In the genomic region with DNA sequence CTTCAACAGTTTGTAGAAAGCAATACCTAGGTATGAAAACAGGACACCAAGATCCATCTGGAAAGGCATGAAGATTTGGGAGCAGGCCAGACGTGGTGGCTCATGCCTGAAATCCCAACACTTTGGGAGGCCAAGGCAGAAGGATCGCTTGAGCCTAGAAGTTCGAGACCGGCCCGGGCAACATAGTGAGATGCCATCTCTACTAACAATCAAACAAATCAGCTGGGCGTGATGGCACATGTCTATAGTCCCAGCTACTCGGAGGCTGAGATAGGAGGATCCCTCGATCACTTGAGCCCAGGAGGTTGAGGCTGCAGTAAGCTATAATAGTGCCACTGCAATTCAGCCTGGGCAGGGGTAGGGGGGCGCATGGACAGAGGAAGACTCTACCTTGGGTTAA, we compare ENCODE assay signal across 18 cellular contexts. TPM values are rescaled to one million over a fixed set of nuclear protein-coding genes. Genes with fewer than 3 reads are reported as not detected.
DNase-seq lines count a peak whose midpoint lies in the region; ATAC-seq, FAIRE-seq and TF ChIP-seq lines count a peak whose summit lies in the region.
"Had no signal": no experiment of that assay in that cellular context is flagged by ENCODE, and none has a peak within 500 bp of the region (broad histone marks: within the 10 kb centered on the region; RNA-seq: fewer than 3 reads in every experiment).

No MANE protein-coding gene starts in this region.

- no peaks in the 10 kb centered on the region for H3K9me3 Mint-ChIP-seq in stimulated activated naive CD8-positive, alpha-beta T cell treated with anti-CD3 and anti-CD28 coated beads, Interleukin-15, Interleukin-2, amounts not matched to agents 100 ng/mL and 50 ng/mL, for 24 hours
- H3K9me3 Mint-ChIP-seq in stimulated activated naive CD8-positive, alpha-beta T cell treated with anti-CD3 and anti-CD28 coated beads, Interleukin-15, amount 100 ng/mL, for 72 hours = no peaks in the 10 kb centered on the region
- no peaks in the 10 kb centered on the region for H3K9me3 Mint-ChIP-seq in activated CD4-positive, alpha-beta memory T cell treated with anti-CD3 and anti-CD28 coated beads, Interleukin-2, amount 10 ng/mL, durations not matched to agents 7 days and 5 days

- peaks cover 8 to 19% of the 10 kb centered on the region in 2 donors for H3K4me1 ChIP-seq in kidney (ENCODE audit: control insufficient read depth in 1 of 2, insufficient read depth in 1 of 2, low read depth in 1 of 2, low read length in 2 of 2)

- intact Hi-C loops in kidney (cut with DNase I) = no loop called here

- POLR2A ChIA-PET in activated CD4-positive, alpha-beta memory T cell treated with anti-CD3 and anti-CD28 coated beads, Interleukin-2, amount 10 ng/mL, durations not matched to agents 7 days and 5 days (lab: Charles Lee) = interaction anchor here (0.6 kb wide), 2 partner anchors 37 to 103 kb away, joined by 3 read pairs; no protein-coding TSS in a partner anchor

- no peaks in the 10 kb centered on the region for H3K36me3 ChIP-seq in kidney (ENCODE audit: control insufficient read depth in 1 of 2, insufficient read depth in 2 of 2, low read length in 2 of 2)

- FAIRE-seq in kidney (lab: Jason Lieb, UNC) = no peak
- FAIRE-seq: D721Med had no signal

- no peak for DNase-seq in stimulated activated naive CD8-positive, alpha-beta T cell treated with anti-CD3 and anti-CD28 coated beads, Interleukin-15, amount 100 ng/mL, for 72 hours
- no peak for DNase-seq in activated CD4-positive, alpha-beta memory T cell treated with anti-CD3 and anti-CD28 coated beads, Interleukin-2, amount 10 ng/mL, durations not matched to agents 7 days and 5 days
- peak; percentile 41 for DNase-seq in kidney
- DNase-seq in SKM-1 (lab: John Stamatoyannopoulos, UW; ENCODE audit: unreplicated experiment) = no peak
- no peak for DNase-seq in CD1c-positive myeloid dendritic cell (ENCODE audit: extremely low spot score)
- no peak for DNase-seq in NCI-H446 (lab: John Stamatoyannopoulos, UW)
- DNase-seq: activated CD4-positive, alpha-beta T cell treated with anti-CD3 and anti-CD28 coated beads for 48 hours; activated T-cell treated with anti-CD3 and anti-CD28 coated beads, Interleukin-2, amount 50 U/mL, for 1 hour; effector CD8-positive, alpha-beta T cell; glutamatergic neuron; Karpas-422; NCI-H1048; NCI-H2081 treated with DMSO at 0.1 percent for 48 hours; NCI-H524; right cardiac atrium had no signal

- H3K27ac Mint-ChIP-seq in stimulated activated naive CD8-positive, alpha-beta T cell treated with anti-CD3 and anti-CD28 coated beads, Interleukin-15, Interleukin-2, amounts not matched to agents 100 ng/mL and 50 ng/mL, for 24 hours = peak overlapping the region; percentile 41
- no peak overlapping the region for H3K27ac Mint-ChIP-seq in stimulated activated naive CD8-positive, alpha-beta T cell treated with anti-CD3 and anti-CD28 coated beads, Interleukin-15, amount 100 ng/mL, for 72 hours
- peak overlapping the region; percentile 8 for H3K27ac Mint-ChIP-seq in activated CD4-positive, alpha-beta memory T cell treated with anti-CD3 and anti-CD28 coated beads, Interleukin-2, amount 10 ng/mL, durations not matched to agents 7 days and 5 days

- no peaks in the 10 kb centered on the region for H3K9me3 ChIP-seq in kidney (ENCODE audit: control insufficient read depth in 1 of 2, low read length in 2 of 2)

- H3K4me3 ChIP-seq in kidney (ENCODE audit: low read length in 2 of 2) = no peak overlapping the region

- H3K27ac ChIP-seq in kidney (ENCODE audit: low read depth in 2 of 2, low read length in 2 of 2) = no peak overlapping the region

- no peak for TF ChIP-seq CTCF in kidney (IDR thresholded peaks at IDR 0.05; ENCODE audit: borderline replicate concordance, extremely low read depth, insufficient read depth)

- H3K36me3 Mint-ChIP-seq in stimulated activated naive CD8-positive, alpha-beta T cell treated with anti-CD3 and anti-CD28 coated beads, Interleukin-15, Interleukin-2, amounts not matched to agents 100 ng/mL and 50 ng/mL, for 24 hours (ENCODE audit: low read depth) = peaks cover 40% of the 10 kb centered on the region
- H3K36me3 Mint-ChIP-seq in activated CD4-positive, alpha-beta memory T cell treated with anti-CD3 and anti-CD28 coated beads, Interleukin-2, amount 10 ng/mL, durations not matched to agents 7 days and 5 days (ENCODE audit: low read depth) = peaks cover 43% of the 10 kb centered on the region

- no peak overlapping the region for H3K9ac ChIP-seq in kidney (ENCODE audit: low read length in 2 of 2)

- no peak for ATAC-seq in stimulated activated naive CD8-positive, alpha-beta T cell treated with anti-CD3 and anti-CD28 coated beads, Interleukin-15, amount 100 ng/mL, for 72 hours
- ATAC-seq: left lobe of liver, right cardiac atrium had no signal

- H3K27me3 Mint-ChIP-seq in stimulated activated naive CD8-positive, alpha-beta T cell treated with anti-CD3 and anti-CD28 coated beads, Interleukin-15, Interleukin-2, amounts not matched to agents 100 ng/mL and 50 ng/mL, for 24 hours = no peaks in the 10 kb centered on the region
- no peaks in the 10 kb centered on the region for H3K27me3 Mint-ChIP-seq in stimulated activated naive CD8-positive, alpha-beta T cell treated with anti-CD3 and anti-CD28 coated beads, Interleukin-15, amount 100 ng/mL, for 72 hours
- H3K27me3 Mint-ChIP-seq in activated CD4-positive, alpha-beta memory T cell treated with anti-CD3 and anti-CD28 coated beads, Interleukin-2, amount 10 ng/mL, durations not matched to agents 7 days and 5 days = no peaks in the 10 kb centered on the region

- H3K4me3 Mint-ChIP-seq in stimulated activated naive CD8-positive, alpha-beta T cell treated with anti-CD3 and anti-CD28 coated beads, Interleukin-15, Interleukin-2, amounts not matched to agents 100 ng/mL and 50 ng/mL, for 24 hours = no peak overlapping the region
- no peak overlapping the region for H3K4me3 Mint-ChIP-seq in stimulated activated naive CD8-positive, alpha-beta T cell treated with anti-CD3 and anti-CD28 coated beads, Interleukin-15, amount 100 ng/mL, for 72 hours
- H3K4me3 Mint-ChIP-seq in activated CD4-positive, alpha-beta memory T cell treated with anti-CD3 and anti-CD28 coated beads, Interleukin-2, amount 10 ng/mL, durations not matched to agents 7 days and 5 days = no peak overlapping the region

- CTCF ChIA-PET in activated CD4-positive, alpha-beta memory T cell treated with anti-CD3 and anti-CD28 coated beads, Interleukin-2, amount 10 ng/mL, durations not matched to agents 7 days and 5 days (lab: Charles Lee) = no interaction called here

- peaks cover 74% of the 10 kb centered on the region for H3K4me1 Mint-ChIP-seq in stimulated activated naive CD8-positive, alpha-beta T cell treated with anti-CD3 and anti-CD28 coated beads, Interleukin-15, Interleukin-2, amounts not matched to agents 100 ng/mL and 50 ng/mL, for 24 hours (ENCODE audit: low read depth)
- peaks cover 94% of the 10 kb centered on the region for H3K4me1 Mint-ChIP-seq in stimulated activated naive CD8-positive, alpha-beta T cell treated with anti-CD3 and anti-CD28 coated beads, Interleukin-15, amount 100 ng/mL, for 72 hours
- H3K4me1 Mint-ChIP-seq in activated CD4-positive, alpha-beta memory T cell treated with anti-CD3 and anti-CD28 coated beads, Interleukin-2, amount 10 ng/mL, durations not matched to agents 7 days and 5 days = peaks cover 54% of the 10 kb centered on the region

RNA-seq across cellular contexts. Expression of gene LITAF, which starts 20.3 kb away (rescaled TPM):
- 100 to 1,000 TPM; 149 to 157 TPM for total RNA-seq in activated CD4-positive, alpha-beta memory T cell treated with anti-CD3 and anti-CD28 coated beads, Interleukin-2, amount 10 ng/mL, durations not matched to agents 7 days and 5 days
- total RNA-seq in kidney = 171 TPM
- polyA plus RNA-seq in kidney (ENCODE audit: insufficient read depth, low read depth, low replicate concordance) = 121 TPM

Comparison
In these comparisons a context has a peak if more than half of its experiments do, and no peak if none do; other contexts are left out.
1. H3K27ac Mint-ChIP-seq: peak in stimulated activated naive CD8-positive, alpha-beta T cell treated with anti-CD3 and anti-CD28 coated beads, Interleukin-15, Interleukin-2, amounts not matched to agents 100 ng/mL and 50 ng/mL, for 24 hours (single experiment) and activated CD4-positive, alpha-beta memory T cell treated with anti-CD3 and anti-CD28 coated beads, Interleukin-2, amount 10 ng/mL, durations not matched to agents 7 days and 5 days (single experiment); none in stimulated activated naive CD8-positive, alpha-beta T cell treated with anti-CD3 and anti-CD28 coated beads, Interleukin-15, amount 100 ng/mL, for 72 hours (0 of 2).